36 cellular contexts compared by ENCODE assay signal in genomic region chr5:7385681-7386080, GRCh38. TPM values are rescaled to one million over a fixed set of nuclear protein-coding genes. Genes with fewer than 3 reads are reported as not detected.
"Had no signal": no experiment of that assay in that cellular context is flagged by ENCODE, and none has a peak within 500 bp of the region (broad histone marks: within the 10 kb centered on the region; RNA-seq: fewer than 3 reads in every experiment).

No MANE protein-coding gene starts in this region.

- H3K27ac Mint-ChIP-seq: activated B cell treated with CpG ODN at 0.5 μM for 24 hours; activated CD8-positive, alpha-beta memory T cell treated with anti-CD3 and anti-CD28 coated beads, Interleukin-2, amount 10 ng/mL, durations not matched to agents 7 days and 5 days; activated CD8-positive, alpha-beta T cell treated with anti-CD3 and anti-CD28 coated beads, Interleukin-2, amount 10 ng/mL, durations not matched to agents 7 days and 5 days; activated naive CD4-positive, alpha-beta T cell treated with anti-CD3 and anti-CD28 coated beads for 36 hours; activated naive CD4-positive, alpha-beta T cell treated with anti-CD3 and anti-CD28 coated beads, Interleukin-2, amount 50 U/mL, for 24 hours; activated naive CD8-positive, alpha-beta T cell treated with anti-CD3 and anti-CD28 coated beads for 36 hours; activated naive CD8-positive, alpha-beta T cell treated with anti-CD3 and anti-CD28 coated beads, Interleukin-2, amount 50 U/mL, for 24 hours; activated T-helper 1 cell treated with anti-CD3 and anti-CD28 coated beads, Interleukin-12 subunit alpha, Interleukin-12 subunit beta, Interleukin-2, Interleukin-4 antibody, amounts not matched to agents 30 ng/mL and 10 ng/mL and 1 ng/mL, durations not matched to agents 14 hours and 24 hours and 36 hours; activated T-helper 2 cell treated with anti-CD3 and anti-CD28 coated beads, Interferon-gamma antibody, Interleukin-2, Interleukin-4, amounts not matched to agents 10 μg/mL and 5 μg/mL and 100 μg/mL, durations not matched to agents 14 hours and 24 hours and 36 hours; effector memory CD8-positive, alpha-beta T cell had no signal

- H3K4me3 Mint-ChIP-seq: activated B cell treated with CpG ODN at 0.5 μM for 24 hours; activated CD8-positive, alpha-beta memory T cell treated with anti-CD3 and anti-CD28 coated beads, Interleukin-2, amount 10 ng/mL, durations not matched to agents 7 days and 5 days; activated CD8-positive, alpha-beta T cell treated with anti-CD3 and anti-CD28 coated beads, Interleukin-2, amount 10 ng/mL, durations not matched to agents 7 days and 5 days; activated naive CD4-positive, alpha-beta T cell treated with anti-CD3 and anti-CD28 coated beads for 36 hours; activated naive CD4-positive, alpha-beta T cell treated with anti-CD3 and anti-CD28 coated beads, Interleukin-2, amount 50 U/mL, for 24 hours; activated naive CD8-positive, alpha-beta T cell treated with anti-CD3 and anti-CD28 coated beads for 36 hours; activated naive CD8-positive, alpha-beta T cell treated with anti-CD3 and anti-CD28 coated beads, Interleukin-2, amount 50 U/mL, for 24 hours; activated T-helper 1 cell treated with anti-CD3 and anti-CD28 coated beads, Interleukin-12 subunit alpha, Interleukin-12 subunit beta, Interleukin-2, Interleukin-4 antibody, amounts not matched to agents 30 ng/mL and 10 ng/mL and 1 ng/mL, durations not matched to agents 14 hours and 24 hours and 36 hours; effector memory CD8-positive, alpha-beta T cell had no signal

- H3K9me3 ChIP-seq: adrenal gland, body of pancreas, esophagus muscularis mucosa, heart right ventricle had no signal

- H3K4me1 Mint-ChIP-seq: activated B cell treated with CpG ODN at 0.5 μM for 24 hours; activated CD8-positive, alpha-beta memory T cell treated with anti-CD3 and anti-CD28 coated beads, Interleukin-2, amount 10 ng/mL, durations not matched to agents 7 days and 5 days; activated naive CD4-positive, alpha-beta T cell treated with anti-CD3 and anti-CD28 coated beads, Interleukin-2, amount 50 U/mL, for 24 hours; activated naive CD8-positive, alpha-beta T cell treated with anti-CD3 and anti-CD28 coated beads for 36 hours; activated naive CD8-positive, alpha-beta T cell treated with anti-CD3 and anti-CD28 coated beads, Interleukin-2, amount 50 U/mL, for 24 hours had no signal

- H3K4me3 ChIP-seq: adrenal gland, body of pancreas, esophagus muscularis mucosa, gastrocnemius medialis, heart right ventricle, hepatocyte had no signal

- H3K4me2 ChIP-seq: hepatocyte had no signal

- H3K27ac ChIP-seq: adrenal gland, body of pancreas, esophagus muscularis mucosa, foreskin keratinocyte, gastrocnemius medialis, heart right ventricle, hepatocyte, VCaP had no signal

- H3K27me3 ChIP-seq: adrenal gland, body of pancreas, foreskin keratinocyte, gastrocnemius medialis, hepatocyte had no signal

- H3K36me3 ChIP-seq: adrenal gland, esophagus muscularis mucosa, gastrocnemius medialis, heart right ventricle had no signal

- H3K4me1 ChIP-seq: adrenal gland, body of pancreas, foreskin keratinocyte, gastrocnemius medialis, heart right ventricle had no signal

- H3K27me3 Mint-ChIP-seq: activated B cell treated with CpG ODN at 0.5 μM for 24 hours; activated CD8-positive, alpha-beta memory T cell treated with anti-CD3 and anti-CD28 coated beads, Interleukin-2, amount 10 ng/mL, durations not matched to agents 7 days and 5 days; effector memory CD8-positive, alpha-beta T cell had no signal

- DNase-seq: activated B cell treated with CpG ODN at 0.5 μM for 24 hours; activated CD4-positive, alpha-beta T cell treated with anti-CD3 and anti-CD28 coated beads for 48 hours; activated CD4-positive, alpha-beta T cell treated with anti-CD3 and anti-CD28 coated beads, Interleukin-2, amount 50 U/mL, for 1 hour; activated CD4-positive, alpha-beta T cell treated with anti-CD3 and anti-CD28 coated beads, Interleukin-2, amount 50 U/mL, for 48 hours; activated CD8-positive, alpha-beta memory T cell treated with anti-CD3 and anti-CD28 coated beads, Interleukin-2, amount 10 ng/mL, durations not matched to agents 7 days and 5 days; activated CD8-positive, alpha-beta memory T cell treated with anti-CD3 and anti-CD28 coated beads, Interleukin-2, amount 50 U/mL, for 4 hours; activated CD8-positive, alpha-beta T cell treated with anti-CD3 and anti-CD28 coated beads, Interleukin-2, amount 10 ng/mL, durations not matched to agents 7 days and 5 days; activated effector memory CD4-positive, alpha-beta T cell treated with anti-CD3 and anti-CD28 coated beads, Interleukin-2, amount 50 U/mL, for 16 hours; activated naive CD4-positive, alpha-beta T cell treated with anti-CD3 and anti-CD28 coated beads for 36 hours; activated naive CD8-positive, alpha-beta T cell treated with anti-CD3 and anti-CD28 coated beads for 36 hours; activated naive CD8-positive, alpha-beta T cell treated with anti-CD3 and anti-CD28 coated beads, Interleukin-2, amount 50 U/mL, for 24 hours; activated T-cell treated with anti-CD3 and anti-CD28 coated beads, Interleukin-2, amount 50 U/mL, for 1 hour; activated T-cell treated with anti-CD3 and anti-CD28 coated beads, Interleukin-2, amount 50 U/mL, for 48 hours; adrenal gland; amygdala; aorta; body of pancreas; caudate nucleus; cortex of kidney; dermis blood vessel endothelial cell; effector CD4-positive, alpha-beta T cell; effector memory CD8-positive, alpha-beta T cell; erythroblast; foreskin keratinocyte; gastrocnemius medialis; glutamatergic neuron; heart right ventricle; T-helper 2 cell had no signal

- H3K9me3 Mint-ChIP-seq: activated B cell treated with CpG ODN at 0.5 μM for 24 hours; activated naive CD4-positive, alpha-beta T cell treated with anti-CD3 and anti-CD28 coated beads for 36 hours; activated naive CD8-positive, alpha-beta T cell treated with anti-CD3 and anti-CD28 coated beads for 36 hours; activated naive CD8-positive, alpha-beta T cell treated with anti-CD3 and anti-CD28 coated beads, Interleukin-2, amount 50 U/mL, for 24 hours; activated T-helper 1 cell treated with anti-CD3 and anti-CD28 coated beads, Interleukin-12 subunit alpha, Interleukin-12 subunit beta, Interleukin-2, Interleukin-4 antibody, amounts not matched to agents 30 ng/mL and 10 ng/mL and 1 ng/mL, durations not matched to agents 14 hours and 24 hours and 36 hours; activated T-helper 2 cell treated with anti-CD3 and anti-CD28 coated beads, Interferon-gamma antibody, Interleukin-2, Interleukin-4, amounts not matched to agents 10 μg/mL and 5 μg/mL and 100 μg/mL, durations not matched to agents 14 hours and 24 hours and 36 hours had no signal

- H3K79me2 ChIP-seq: hepatocyte had no signal

- ATAC-seq: activated CD4-positive, CD25-positive, alpha-beta regulatory T cell treated with anti-CD3 and anti-CD28 coated beads, Interleukin-2, amount 50 U/mL, for 24 hours; activated CD8-positive, alpha-beta memory T cell treated with anti-CD3 and anti-CD28 coated beads, Interleukin-2, amount 10 ng/mL, durations not matched to agents 7 days and 5 days; activated CD8-positive, alpha-beta T cell treated with anti-CD3 and anti-CD28 coated beads, Interleukin-2, amount 10 ng/mL, durations not matched to agents 7 days and 5 days; activated naive CD8-positive, alpha-beta T cell treated with anti-CD3 and anti-CD28 coated beads, Interleukin-2, amount 50 U/mL, for 24 hours; body of pancreas; effector memory CD8-positive, alpha-beta T cell; foreskin keratinocyte; gastrocnemius medialis; heart right ventricle had no signal

- H2AFZ ChIP-seq: hepatocyte had no signal

RNA-seq across cellular contexts. Expression of gene ADCY2, which starts 10.3 kb away (rescaled TPM):
- total RNA-seq: activated B cell treated with CpG ODN at 0.5 μM for 24 hours; activated CD8-positive, alpha-beta memory T cell treated with anti-CD3 and anti-CD28 coated beads for 36 hours; activated CD8-positive, alpha-beta memory T cell treated with anti-CD3 and anti-CD28 coated beads, Interleukin-2, amount 10 ng/mL, durations not matched to agents 7 days and 5 days; activated CD8-positive, alpha-beta T cell treated with anti-CD3 and anti-CD28 coated beads, Interleukin-2, amount 10 ng/mL, durations not matched to agents 7 days and 5 days; activated naive CD4-positive, alpha-beta T cell treated with anti-CD3 and anti-CD28 coated beads for 36 hours; activated naive CD8-positive, alpha-beta T cell treated with anti-CD3 and anti-CD28 coated beads for 36 hours; activated T-helper 1 cell treated with anti-CD3 and anti-CD28 coated beads, Interleukin-12 subunit alpha, Interleukin-12 subunit beta, Interleukin-2, Interleukin-4 antibody, amounts not matched to agents 30 ng/mL and 10 ng/mL and 1 ng/mL, durations not matched to agents 14 hours and 24 hours and 36 hours; activated T-helper 2 cell treated with anti-CD3 and anti-CD28 coated beads, Interferon-gamma antibody, Interleukin-2, Interleukin-4, amounts not matched to agents 10 μg/mL and 5 μg/mL and 100 μg/mL, durations not matched to agents 14 hours and 24 hours and 36 hours; dermis blood vessel endothelial cell; foreskin keratinocyte had no signal
- polyA plus RNA-seq: foreskin keratinocyte had no signal
